ENCODE assay signal across 18 cellular contexts in genomic region chr4:133178960-133179359, GRCh38. TPM values are rescaled to one million over a fixed set of nuclear protein-coding genes. Genes with fewer than 3 reads are reported as not detected.
"Had no signal": no experiment of that assay in that cellular context is flagged by ENCODE, and none has a peak within 500 bp of the region (broad histone marks: within the 10 kb centered on the region; RNA-seq: fewer than 3 reads in every experiment).

No MANE protein-coding gene starts in this region.

- H3K27me3 ChIP-seq: neutrophil, sigmoid colon, spleen, thyroid gland had no signal

- ATAC-seq: esophagus mucosa; left colon; lower lobe of right lung; naive thymus-derived CD8-positive, alpha-beta T cell; stimulated activated memory B cell treated with anti-CD40 and anti-IgM and Interleukin-4, amounts not matched to agents 10 μg/mL and 1 μg/mL and 100 μg/mL, for 72 hours had no signal

- H3K36me3 ChIP-seq: lower lobe of right lung, neutrophil, sigmoid colon, spleen, thyroid gland had no signal

- H3K4me3 ChIP-seq: lower lobe of right lung, sigmoid colon, spleen, thyroid gland had no signal

- H3K9me3 ChIP-seq: lower lobe of right lung, neutrophil, sigmoid colon, spleen, thyroid gland had no signal

- H3K4me1 ChIP-seq: lower lobe of right lung, sigmoid colon, spleen, thyroid gland had no signal

- DNase-seq: activated CD4-positive, alpha-beta T cell treated with anti-CD3 and anti-CD28 coated beads, Interleukin-2, amount 50 U/mL, for 4 hours; activated CD4-positive, CD25-positive, alpha-beta regulatory T cell treated with anti-CD3 and anti-CD28 coated beads, Interleukin-2, amount 50 U/mL, for 72 hours; activated gamma-delta T cell; cortex of kidney; effector CD4-positive, alpha-beta T cell; left colon; lower lobe of right lung; naive thymus-derived CD8-positive, alpha-beta T cell; posterior cingulate gyrus; sigmoid colon; spleen; stimulated activated CD4-positive, alpha-beta T cell treated with anti-CD3 and anti-CD28 coated beads, Interleukin-4, amount 100 ng/mL, for 4 hours; T-helper 2 cell; thyroid gland had no signal

- H3K27ac ChIP-seq: lower lobe of right lung, neutrophil, sigmoid colon, spleen, thyroid gland, VCaP had no signal

RNA-seq across cellular contexts. Expression of gene PCDH10, which starts 29.9 kb away (rescaled TPM):
- total RNA-seq: naive thymus-derived CD8-positive, alpha-beta T cell had no signal
- polyA plus RNA-seq: naive thymus-derived CD8-positive, alpha-beta T cell had no signal
